ENCODE assay signal across 16 cellular contexts in genomic region chr11:133467686-133468085, GRCh38.
A peak's percentile ranks its signal among the peaks of the same experiment; 100 is the strongest.
DNase-seq lines count a peak whose midpoint lies in the region; ATAC-seq lines count a peak whose summit lies in the region.
"Had no signal": no experiment of that assay in that cellular context is flagged by ENCODE, and none has a peak within 500 bp of the region (broad histone marks: within the 10 kb centered on the region; RNA-seq: fewer than 3 reads in every experiment).

No MANE protein-coding gene starts in this region.

- DNase-seq in SK-MEL-5 (ENCODE audit: low read depth, low spot score) (peak; percentile 1), midbrain (lab: John Stamatoyannopoulos, UW) (peak; percentile 13), putamen (ENCODE audit: low spot score) (peak; percentile 43), NCI-H128 (lab: John Stamatoyannopoulos, UW; ENCODE audit: unreplicated experiment) (no peak)
- DNase-seq: 8988T; ACHN; AML-193; CD4-positive, alpha-beta memory T cell; COR-L47; DMS153; DND-41; GOT3; HFFc6 had no signal

- ATAC-seq in GM19395 (IDR thresholded peaks at IDR 0.05; ENCODE audit: unreplicated experiment): no peak
- no peak for ATAC-seq in GM21737 (IDR thresholded peaks at IDR 0.05; ENCODE audit: unreplicated experiment)
- ATAC-seq: A549 had no signal

- in situ Hi-C loops in SK-MEL-5 (cut with HindIII; ENCODE audit: low pct_unique_long_range_greater_than_20kb, low sequenced_read_pairs): no loop called here
